ENCODE assay signal across 1 cellular context in the genomic region with DNA sequence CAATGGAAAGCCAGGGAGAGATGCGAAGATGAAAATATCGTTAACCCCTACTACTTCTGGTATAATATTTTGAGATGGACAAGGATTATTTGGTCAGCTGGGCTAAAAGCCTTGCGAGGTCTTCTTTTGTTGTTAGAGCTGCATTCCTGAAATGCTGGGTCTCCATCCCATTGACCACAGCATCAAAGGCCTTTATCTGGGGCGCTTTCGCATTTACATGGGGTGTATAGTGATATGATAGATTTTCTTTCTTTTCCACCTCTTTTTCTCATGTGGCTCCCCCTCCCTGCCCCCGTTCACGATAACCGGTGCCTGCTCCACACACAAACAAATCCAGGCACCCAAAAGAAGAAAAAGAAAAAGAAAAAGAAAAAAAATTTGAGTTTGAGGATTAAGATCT.
TF ChIP-seq lines count a peak whose summit lies in the region.

No MANE protein-coding gene starts in this region.

TF ChIP-seq in WTC11, 78 proteins besides CTCF, POLR2A, EP300 and RAD21 (continued from another document):
- TF ChIP-seq, protein P1, sequence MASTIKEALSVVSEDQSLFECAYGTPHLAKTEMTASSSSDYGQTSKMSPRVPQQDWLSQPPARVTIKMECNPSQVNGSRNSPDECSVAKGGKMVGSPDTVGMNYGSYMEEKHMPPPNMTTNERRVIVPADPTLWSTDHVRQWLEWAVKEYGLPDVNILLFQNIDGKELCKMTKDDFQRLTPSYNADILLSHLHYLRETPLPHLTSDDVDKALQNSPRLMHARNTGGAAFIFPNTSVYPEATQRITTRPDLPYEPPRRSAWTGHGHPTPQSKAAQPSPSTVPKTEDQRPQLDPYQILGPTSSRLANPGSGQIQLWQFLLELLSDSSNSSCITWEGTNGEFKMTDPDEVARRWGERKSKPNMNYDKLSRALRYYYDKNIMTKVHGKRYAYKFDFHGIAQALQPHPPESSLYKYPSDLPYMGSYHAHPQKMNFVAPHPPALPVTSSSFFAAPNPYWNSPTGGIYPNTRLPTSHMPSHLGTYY (CRISPR knock-in tag; IDR thresholded peaks at IDR 0.05): no peak
- TF ChIP-seq MAX (CRISPR knock-in tag; IDR thresholded peaks at IDR 0.05) (no peak), TCF7 (CRISPR knock-in tag; IDR thresholded peaks at IDR 0.05; ENCODE audit: low read depth) (no peak), TP53 (CRISPR knock-in tag; IDR thresholded peaks at IDR 0.05) (no peak)
